Comparison of ENCODE assay signal across 9 cellular contexts in genomic region chr16:78829280-78829679, GRCh38.
"Had no signal": no experiment of that assay in that cellular context is flagged by ENCODE, and none has a peak within 500 bp of the region (broad histone marks: within the 10 kb centered on the region; RNA-seq: fewer than 3 reads in every experiment).

No MANE protein-coding gene starts in this region.

- DNase-seq: GM23248, GOT3, H7, H9, HCEC 1CT, HFFc6 had no signal

- H2AFZ ChIP-seq: GM23248, GM23338 had no signal

- H3K27ac ChIP-seq: GM23248 had no signal

- ATAC-seq: GM23338, HCT116 had no signal

- H3K4me3 Mint-ChIP-seq: GM23338, H9, HFFc6 had no signal

- H3K4me1 ChIP-seq: HAP-1 had no signal

- H3K9me3 ChIP-seq: HAP-1 had no signal

- H3K27ac Mint-ChIP-seq: GM23338, H9, HFFc6 had no signal

- H3K36me3 ChIP-seq: HAP-1 had no signal

- H3K9me3 Mint-ChIP-seq: GM23338 had no signal

- H3K4me3 ChIP-seq: GM23248, GM23338, HAP-1 had no signal
